9 cellular contexts compared by ENCODE assay signal in the genomic region with DNA sequence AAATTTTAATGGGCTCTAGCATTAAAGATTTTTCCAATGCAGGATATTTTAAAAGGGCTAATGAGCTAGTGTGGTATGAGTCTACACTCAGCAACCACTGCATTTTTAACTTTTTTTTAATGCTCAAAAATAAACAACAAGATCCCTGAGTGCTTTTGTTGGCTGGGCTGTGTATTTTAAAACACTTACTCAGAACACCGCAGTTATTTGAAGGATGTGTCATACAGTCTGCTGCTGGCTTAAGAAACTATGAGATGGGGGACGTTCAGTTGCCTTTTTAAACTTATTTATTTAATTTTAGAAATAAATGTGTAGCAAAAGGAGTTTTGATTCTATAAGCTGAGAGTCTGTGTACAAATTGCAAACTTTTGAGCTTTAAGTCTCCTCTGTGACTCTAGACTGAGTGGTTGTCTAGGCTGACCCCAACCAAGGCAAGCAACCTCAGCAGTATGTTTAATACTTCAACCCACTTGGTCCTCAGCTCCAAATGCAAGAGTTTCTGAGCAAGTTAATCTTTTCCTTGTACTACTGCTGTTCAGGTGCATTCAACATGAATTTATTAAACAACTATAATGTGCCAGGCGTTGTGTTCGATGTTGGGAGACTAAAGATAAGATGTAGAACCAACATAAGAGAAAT.
DNase-seq lines count a peak whose midpoint lies in the region; ATAC-seq and TF ChIP-seq lines count a peak whose summit lies in the region.
"Had no signal": no experiment of that assay in that cellular context is flagged by ENCODE, and none has a peak within 500 bp of the region (broad histone marks: within the 10 kb centered on the region; RNA-seq: fewer than 3 reads in every experiment).

No MANE protein-coding gene starts in this region.

- H3K9me3 ChIP-seq in hepatocyte (ENCODE audit: low read depth), result no peaks in the 10 kb centered on the region
- H3K9me3 ChIP-seq in transverse colon, result no peaks in the 10 kb centered on the region

- in situ Hi-C loops in transverse colon (cut with MboI; ENCODE audit: low pct_ligation_motif_present in 1 of 4, low pct_unique_long_range_greater_than_20kb in 1 of 4, low sequenced_read_pairs in 3 of 4), result no loop called here

- H3K4me2 ChIP-seq in hepatocyte, result no peak overlapping the region

- no peak for TF ChIP-seq EP300 in transverse colon (IDR thresholded peaks at IDR 0.05; ENCODE audit: low read depth)

- H2AFZ ChIP-seq in ACC112 (ENCODE audit: low read length, unreplicated experiment), result no peak overlapping the region
- no peak overlapping the region for H2AFZ ChIP-seq in hepatocyte

- TF ChIP-seq CTCF in hepatocyte (IDR thresholded peaks at IDR 0.05; ENCODE audit: poor library complexity) (no peak), transverse colon (IDR thresholded peaks at IDR 0.05) (no peak)

- H3K9me2 ChIP-seq in hepatocyte (replicated peaks; ENCODE audit: insufficient read depth), result no peaks in the 10 kb centered on the region

- H3K4me1 ChIP-seq in ACC112 (ENCODE audit: control insufficient read depth, insufficient read depth, low read length, unreplicated experiment), result peaks cover 45% of the 10 kb centered on the region
- no peaks in the 10 kb centered on the region for H3K4me1 ChIP-seq in hepatocyte (ENCODE audit: insufficient read depth)
- no peaks in the 10 kb centered on the region for H3K4me1 ChIP-seq in transverse colon
- H3K4me1 ChIP-seq: psoas muscle had no signal

- H3K27ac ChIP-seq in ACC112 (ENCODE audit: low read depth, low read length) (peak overlapping the region; percentile 100), hepatocyte (peak overlapping the region; percentile 77), transverse colon (no peak overlapping the region)
- H3K27ac ChIP-seq: psoas muscle had no signal

- H3K4me3 ChIP-seq in ACC112 (ENCODE audit: low read depth, low read length) (peak overlapping the region; percentile 32; the same call in 1 of the 2 replicates), hepatocyte (no peak overlapping the region), transverse colon (no peak overlapping the region)
- H3K4me3 ChIP-seq: psoas muscle had no signal

- H3K36me3 ChIP-seq in ACC112 (ENCODE audit: insufficient read depth, low read length), result peaks cover 8% of the 10 kb centered on the region; the same call in 1 of the 2 replicates
- no peaks in the 10 kb centered on the region for H3K36me3 ChIP-seq in hepatocyte (replicated peaks; ENCODE audit: insufficient read depth, low read depth)
- no peaks in the 10 kb centered on the region for H3K36me3 ChIP-seq in transverse colon

- no peak for ATAC-seq in GM18519 (IDR thresholded peaks at IDR 0.05; ENCODE audit: low FRiP score, unreplicated experiment)

- H4K20me1 ChIP-seq in hepatocyte (ENCODE audit: insufficient read depth, poor library complexity, severe bottlenecking), result no peaks in the 10 kb centered on the region

- H3K79me2 ChIP-seq in ACC112 (ENCODE audit: control insufficient read depth, insufficient read depth, low read length, unreplicated experiment) (no peaks in the 10 kb centered on the region), hepatocyte (no peaks in the 10 kb centered on the region)

- WGBS in hepatocyte (ENCODE audit: low lambda C conversion rate, missing lambda C conversion rate), result 65% methylated on average over 4 of the region's 4 CpGs
- 54 to 76% methylated on average over 2 to 4 of the region's 4 CpGs for WGBS in transverse colon (ENCODE audit: low coverage in 1 of 2), 2 donors

- intact Hi-C loops in transverse colon (cut with DNase I; ENCODE audit: low total_unique reads), result no loop called here

- DNase-seq in HS-5 (ENCODE audit: low read depth) (peak; percentile 70), astrocyte of the hippocampus (ENCODE audit: low read depth, low spot score) (peak; percentile 84), hepatocyte (ENCODE audit: low spot score) (no peak), transverse colon (no peak), NCI-H2029 (lab: John Stamatoyannopoulos, UW) (no peak)
- DNase-seq in activated CD8-positive, alpha-beta memory T cell treated with anti-CD3 and anti-CD28 coated beads, Interleukin-2, amount 50 U/mL, for 48 hours, result no peak
- DNase-seq: psoas muscle had no signal

- no peaks in the 10 kb centered on the region for H3K27me3 ChIP-seq in ACC112 (ENCODE audit: insufficient read depth, low read length)
- H3K27me3 ChIP-seq in hepatocyte, result no peaks in the 10 kb centered on the region
- H3K27me3 ChIP-seq in transverse colon, result no peaks in the 10 kb centered on the region

- no peak for TF ChIP-seq POLR2A in transverse colon (IDR thresholded peaks at IDR 0.05)

Comparison
In these comparisons a context has a peak if more than half of its experiments do, and no peak if none do; other contexts are left out.
1. H3K27ac ChIP-seq: peak in ACC112 (single experiment) and hepatocyte (single experiment); none in transverse colon (0 of 4).
2. DNase-seq: peak in HS-5 (single experiment) and astrocyte of the hippocampus (single experiment); none in hepatocyte (single experiment), transverse colon (single experiment), NCI-H2029 (single experiment) and activated CD8-positive, alpha-beta memory T cell treated with anti-CD3 and anti-CD28 coated beads, Interleukin-2, amount 50 U/mL, for 48 hours (single experiment).